ENCODE assay signal across 15 cellular contexts in the genomic region with DNA sequence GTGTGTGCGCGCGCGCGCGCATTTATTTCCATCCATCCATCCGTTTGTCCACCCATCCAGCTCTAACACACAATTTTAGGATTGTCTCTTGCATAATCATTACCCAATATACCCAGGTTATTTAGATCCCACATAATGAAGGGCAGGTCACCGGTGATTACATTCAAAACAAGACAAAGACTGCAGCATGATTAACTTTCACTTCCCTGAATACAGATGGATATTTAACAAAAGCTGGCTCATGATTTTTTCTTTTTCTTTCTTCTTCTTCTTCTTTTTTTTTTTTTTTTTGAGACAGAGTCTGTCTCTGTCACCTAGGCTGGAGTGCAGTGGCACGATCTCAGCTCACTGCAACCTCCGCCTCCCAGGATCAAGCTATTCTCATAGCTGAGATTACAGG.
"Had no signal": no experiment of that assay in that cellular context is flagged by ENCODE, and none has a peak within 500 bp of the region (broad histone marks: within the 10 kb centered on the region; RNA-seq: fewer than 3 reads in every experiment).

No MANE protein-coding gene starts in this region.

- H3K36me3 ChIP-seq: ovary, tibial nerve had no signal

- DNase-seq: activated CD4-positive, alpha-beta T cell treated with anti-CD3 and anti-CD28 coated beads for 4 hours; activated CD8-positive, alpha-beta memory T cell treated with anti-CD3 and anti-CD28 coated beads, Interleukin-2, amount 50 U/mL, for 48 hours; activated CD8-positive, alpha-beta T cell treated with anti-CD3 and anti-CD28 coated beads for 36 hours; activated naive CD4-positive, alpha-beta T cell treated with Interleukin-2 at 50 U/mL for 16 hours; foreskin keratinocyte; head of caudate nucleus; mammary epithelial cell; nephron progenitor cell; ovary; retina; stimulated activated CD4-positive, alpha-beta T cell treated with anti-CD3 and anti-CD28 coated beads, Interleukin-15, amount 100 ng/mL, for 24 hours; stimulated activated CD4-positive, alpha-beta T cell treated with anti-CD3 and anti-CD28 coated beads, Interleukin-4, amount 100 ng/mL, for 24 hours; WERI-Rb-1 had no signal

- H3K27ac Mint-ChIP-seq: activated CD8-positive, alpha-beta T cell treated with anti-CD3 and anti-CD28 coated beads for 36 hours; nephron progenitor cell had no signal

- H3K4me3 ChIP-seq: ovary, tibial nerve, vagina had no signal

- H3K4me3 Mint-ChIP-seq: activated CD8-positive, alpha-beta T cell treated with anti-CD3 and anti-CD28 coated beads for 36 hours had no signal

- H3K27ac ChIP-seq: foreskin keratinocyte, ovary, vagina, WERI-Rb-1 had no signal

- H3K9me3 ChIP-seq: ovary, vagina had no signal

- H3K27me3 ChIP-seq: foreskin keratinocyte, ovary, tibial nerve, vagina had no signal

- H3K27me3 Mint-ChIP-seq: activated CD8-positive, alpha-beta T cell treated with anti-CD3 and anti-CD28 coated beads for 36 hours had no signal

- H3K9me3 Mint-ChIP-seq: activated CD8-positive, alpha-beta T cell treated with anti-CD3 and anti-CD28 coated beads for 36 hours had no signal

- ATAC-seq: activated CD8-positive, alpha-beta T cell treated with anti-CD3 and anti-CD28 coated beads for 36 hours; foreskin keratinocyte had no signal
